1 cellular context compared by ENCODE assay signal in the genomic region with DNA sequence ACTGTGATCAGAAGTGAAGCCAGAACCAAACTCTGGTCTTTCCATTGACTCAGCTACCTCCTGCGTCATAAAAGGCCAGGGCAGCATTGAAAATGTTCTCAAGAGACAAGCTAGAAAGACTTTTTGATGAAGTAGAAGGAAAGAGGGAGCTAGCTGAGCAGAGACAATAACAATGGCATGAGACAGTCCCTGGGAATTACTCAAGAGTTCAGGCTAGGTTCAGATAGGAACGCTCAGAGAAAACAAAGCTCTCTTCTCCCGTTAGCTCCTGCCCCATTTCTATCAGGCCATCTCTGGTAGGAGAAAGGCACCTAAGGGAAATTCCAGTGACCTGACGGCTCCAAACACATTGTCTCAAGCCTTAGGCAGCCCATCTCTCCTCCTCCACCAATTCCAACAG.
TF ChIP-seq lines count a peak whose summit lies in the region.

No MANE protein-coding gene starts in this region.

TF ChIP-seq in HepG2, 621 proteins besides CTCF, POLR2A, EP300 and RAD21:
- no peak for TF ChIP-seq GABPB1 (CRISPR knock-in tag; IDR thresholded peaks at IDR 0.05)
- TF ChIP-seq CEBPB (IDR thresholded peaks at IDR 0.05; ENCODE audit: borderline replicate concordance, low read depth, low read length), result peak; percentile 11; the same call in 1 of the 2 replicates
- TF ChIP-seq, protein P1, sequence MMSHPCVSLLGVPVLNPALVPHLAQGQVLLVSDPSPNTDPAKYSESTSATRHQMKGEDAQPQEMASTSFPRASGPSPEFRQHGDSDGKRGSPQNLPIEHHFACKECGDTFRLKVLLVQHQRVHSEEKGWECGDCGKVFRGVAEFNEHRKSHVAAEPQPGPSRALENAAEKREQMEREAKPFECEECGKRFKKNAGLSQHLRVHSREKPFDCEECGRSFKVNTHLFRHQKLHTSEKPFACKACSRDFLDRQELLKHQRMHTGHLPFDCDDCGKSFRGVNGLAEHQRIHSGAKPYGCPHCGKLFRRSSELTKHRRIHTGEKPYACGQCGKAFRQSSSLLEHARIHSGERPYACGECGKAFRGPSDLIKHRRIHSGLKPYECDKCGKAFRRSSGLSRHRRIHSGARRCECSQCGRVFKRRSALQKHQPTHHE (CRISPR knock-in tag; IDR thresholded peaks at IDR 0.05; ENCODE audit: borderline replicate concordance), result no peak
- TF ChIP-seq MTA1 (CRISPR knock-in tag; IDR thresholded peaks at IDR 0.05; ENCODE audit: borderline replicate concordance), result no peak
- TF ChIP-seq, protein P2, sequence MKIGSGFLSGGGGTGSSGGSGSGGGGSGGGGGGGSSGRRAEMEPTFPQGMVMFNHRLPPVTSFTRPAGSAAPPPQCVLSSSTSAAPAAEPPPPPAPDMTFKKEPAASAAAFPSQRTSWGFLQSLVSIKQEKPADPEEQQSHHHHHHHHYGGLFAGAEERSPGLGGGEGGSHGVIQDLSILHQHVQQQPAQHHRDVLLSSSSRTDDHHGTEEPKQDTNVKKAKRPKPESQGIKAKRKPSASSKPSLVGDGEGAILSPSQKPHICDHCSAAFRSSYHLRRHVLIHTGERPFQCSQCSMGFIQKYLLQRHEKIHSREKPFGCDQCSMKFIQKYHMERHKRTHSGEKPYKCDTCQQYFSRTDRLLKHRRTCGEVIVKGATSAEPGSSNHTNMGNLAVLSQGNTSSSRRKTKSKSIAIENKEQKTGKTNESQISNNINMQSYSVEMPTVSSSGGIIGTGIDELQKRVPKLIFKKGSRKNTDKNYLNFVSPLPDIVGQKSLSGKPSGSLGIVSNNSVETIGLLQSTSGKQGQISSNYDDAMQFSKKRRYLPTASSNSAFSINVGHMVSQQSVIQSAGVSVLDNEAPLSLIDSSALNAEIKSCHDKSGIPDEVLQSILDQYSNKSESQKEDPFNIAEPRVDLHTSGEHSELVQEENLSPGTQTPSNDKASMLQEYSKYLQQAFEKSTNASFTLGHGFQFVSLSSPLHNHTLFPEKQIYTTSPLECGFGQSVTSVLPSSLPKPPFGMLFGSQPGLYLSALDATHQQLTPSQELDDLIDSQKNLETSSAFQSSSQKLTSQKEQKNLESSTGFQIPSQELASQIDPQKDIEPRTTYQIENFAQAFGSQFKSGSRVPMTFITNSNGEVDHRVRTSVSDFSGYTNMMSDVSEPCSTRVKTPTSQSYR (CRISPR knock-in tag; IDR thresholded peaks at IDR 0.05; ENCODE audit: borderline replicate concordance), result no peak
- no peak for TF ChIP-seq ZNF614 (CRISPR knock-in tag; IDR thresholded peaks at IDR 0.05; ENCODE audit: borderline replicate concordance)
- TF ChIP-seq CEBPG (CRISPR knock-in tag; IDR thresholded peaks at IDR 0.05), result 0 out of 2 replicates have a peak, but pooled peaks have one; percentile 6
- 0 out of 2 replicates have a peak, but pooled peaks have one; percentile 20 for TF ChIP-seq RARA (CRISPR knock-in tag; IDR thresholded peaks at IDR 0.05)
- TF ChIP-seq, protein P3, sequence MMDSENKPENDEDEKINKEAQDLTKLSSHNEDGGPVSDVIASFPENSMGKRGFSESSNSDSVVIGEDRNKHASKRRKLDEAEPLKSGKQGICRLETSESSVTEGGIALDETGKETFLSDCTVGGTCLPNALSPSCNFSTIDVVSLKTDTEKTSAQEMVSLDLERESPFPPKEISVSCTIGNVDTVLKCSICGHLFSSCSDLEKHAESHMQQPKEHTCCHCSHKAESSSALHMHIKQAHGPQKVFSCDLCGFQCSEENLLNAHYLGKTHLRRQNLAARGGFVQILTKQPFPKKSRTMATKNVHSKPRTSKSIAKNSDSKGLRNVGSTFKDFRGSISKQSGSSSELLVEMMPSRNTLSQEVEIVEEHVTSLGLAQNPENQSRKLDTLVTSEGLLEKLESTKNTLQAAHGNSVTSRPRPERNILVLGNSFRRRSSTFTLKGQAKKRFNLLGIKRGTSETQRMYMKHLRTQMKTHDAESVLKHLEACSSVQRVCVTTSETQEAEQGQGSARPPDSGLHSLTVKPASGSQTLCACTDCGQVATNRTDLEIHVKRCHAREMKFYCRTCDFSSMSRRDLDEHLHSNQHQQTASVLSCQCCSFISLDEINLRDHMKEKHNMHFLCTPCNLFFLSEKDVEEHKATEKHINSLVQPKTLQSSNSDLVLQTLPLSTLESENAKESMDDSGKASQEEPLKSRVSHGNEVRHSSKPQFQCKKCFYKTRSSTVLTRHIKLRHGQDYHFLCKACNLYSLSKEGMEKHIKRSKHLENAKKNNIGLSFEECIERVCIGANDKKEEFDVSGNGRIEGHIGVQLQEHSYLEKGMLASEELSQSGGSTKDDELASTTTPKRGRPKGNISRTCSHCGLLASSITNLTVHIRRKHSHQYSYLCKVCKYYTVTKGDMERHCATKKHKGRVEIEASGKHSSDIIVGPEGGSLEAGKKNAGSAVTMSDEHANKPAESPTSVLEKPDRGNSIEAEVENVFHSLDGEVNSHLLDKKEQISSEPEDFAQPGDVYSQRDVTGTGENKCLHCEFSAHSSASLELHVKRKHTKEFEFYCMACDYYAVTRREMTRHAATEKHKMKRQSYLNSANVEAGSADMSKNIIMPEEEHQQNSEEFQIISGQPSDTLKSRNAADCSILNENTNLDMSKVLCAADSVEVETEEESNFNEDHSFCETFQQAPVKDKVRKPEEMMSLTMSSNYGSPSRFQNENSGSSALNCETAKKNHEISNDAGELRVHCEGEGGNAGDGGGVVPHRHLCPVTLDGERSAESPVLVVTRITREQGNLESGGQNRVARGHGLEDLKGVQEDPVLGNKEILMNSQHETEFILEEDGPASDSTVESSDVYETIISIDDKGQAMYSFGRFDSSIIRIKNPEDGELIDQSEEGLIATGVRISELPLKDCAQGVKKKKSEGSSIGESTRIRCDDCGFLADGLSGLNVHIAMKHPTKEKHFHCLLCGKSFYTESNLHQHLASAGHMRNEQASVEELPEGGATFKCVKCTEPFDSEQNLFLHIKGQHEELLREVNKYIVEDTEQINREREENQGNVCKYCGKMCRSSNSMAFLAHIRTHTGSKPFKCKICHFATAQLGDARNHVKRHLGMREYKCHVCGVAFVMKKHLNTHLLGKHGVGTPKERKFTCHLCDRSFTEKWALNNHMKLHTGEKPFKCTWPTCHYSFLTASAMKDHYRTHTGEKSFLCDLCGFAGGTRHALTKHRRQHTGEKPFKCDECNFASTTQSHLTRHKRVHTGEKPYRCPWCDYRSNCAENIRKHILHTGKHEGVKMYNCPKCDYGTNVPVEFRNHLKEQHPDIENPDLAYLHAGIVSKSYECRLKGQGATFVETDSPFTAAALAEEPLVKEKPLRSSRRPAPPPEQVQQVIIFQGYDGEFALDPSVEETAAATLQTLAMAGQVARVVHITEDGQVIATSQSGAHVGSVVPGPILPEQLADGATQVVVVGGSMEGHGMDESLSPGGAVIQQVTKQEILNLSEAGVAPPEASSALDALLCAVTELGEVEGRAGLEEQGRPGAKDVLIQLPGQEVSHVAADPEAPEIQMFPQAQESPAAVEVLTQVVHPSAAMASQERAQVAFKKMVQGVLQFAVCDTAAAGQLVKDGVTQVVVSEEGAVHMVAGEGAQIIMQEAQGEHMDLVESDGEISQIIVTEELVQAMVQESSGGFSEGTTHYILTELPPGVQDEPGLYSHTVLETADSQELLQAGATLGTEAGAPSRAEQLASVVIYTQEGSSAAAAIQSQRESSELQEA (CRISPR knock-in tag; IDR thresholded peaks at IDR 0.05; ENCODE audit: not compliant biosample characterization), result no peak
- TF ChIP-seq RARG (CRISPR knock-in tag; IDR thresholded peaks at IDR 0.05; ENCODE audit: low read depth), result no peak
- TF ChIP-seq SATB2 (CRISPR knock-in tag; IDR thresholded peaks at IDR 0.05), result no peak
- TF ChIP-seq, protein P4, sequence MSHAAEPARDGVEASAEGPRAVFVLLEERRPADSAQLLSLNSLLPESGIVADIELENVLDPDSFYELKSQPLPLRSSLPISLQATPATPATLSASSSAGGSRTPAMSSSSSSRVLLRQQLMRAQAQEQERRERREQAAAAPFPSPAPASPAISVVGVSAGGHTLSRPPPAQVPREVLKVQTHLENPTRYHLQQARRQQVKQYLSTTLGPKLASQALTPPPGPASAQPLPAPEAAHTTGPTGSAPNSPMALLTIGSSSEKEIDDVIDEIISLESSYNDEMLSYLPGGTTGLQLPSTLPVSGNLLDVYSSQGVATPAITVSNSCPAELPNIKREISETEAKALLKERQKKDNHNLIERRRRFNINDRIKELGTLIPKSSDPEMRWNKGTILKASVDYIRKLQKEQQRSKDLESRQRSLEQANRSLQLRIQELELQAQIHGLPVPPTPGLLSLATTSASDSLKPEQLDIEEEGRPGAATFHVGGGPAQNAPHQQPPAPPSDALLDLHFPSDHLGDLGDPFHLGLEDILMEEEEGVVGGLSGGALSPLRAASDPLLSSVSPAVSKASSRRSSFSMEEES (CRISPR knock-in tag; IDR thresholded peaks at IDR 0.05), result no peak
- TF ChIP-seq ZNF224 (CRISPR knock-in tag; IDR thresholded peaks at IDR 0.05), result no peak
- TF ChIP-seq, protein P5, sequence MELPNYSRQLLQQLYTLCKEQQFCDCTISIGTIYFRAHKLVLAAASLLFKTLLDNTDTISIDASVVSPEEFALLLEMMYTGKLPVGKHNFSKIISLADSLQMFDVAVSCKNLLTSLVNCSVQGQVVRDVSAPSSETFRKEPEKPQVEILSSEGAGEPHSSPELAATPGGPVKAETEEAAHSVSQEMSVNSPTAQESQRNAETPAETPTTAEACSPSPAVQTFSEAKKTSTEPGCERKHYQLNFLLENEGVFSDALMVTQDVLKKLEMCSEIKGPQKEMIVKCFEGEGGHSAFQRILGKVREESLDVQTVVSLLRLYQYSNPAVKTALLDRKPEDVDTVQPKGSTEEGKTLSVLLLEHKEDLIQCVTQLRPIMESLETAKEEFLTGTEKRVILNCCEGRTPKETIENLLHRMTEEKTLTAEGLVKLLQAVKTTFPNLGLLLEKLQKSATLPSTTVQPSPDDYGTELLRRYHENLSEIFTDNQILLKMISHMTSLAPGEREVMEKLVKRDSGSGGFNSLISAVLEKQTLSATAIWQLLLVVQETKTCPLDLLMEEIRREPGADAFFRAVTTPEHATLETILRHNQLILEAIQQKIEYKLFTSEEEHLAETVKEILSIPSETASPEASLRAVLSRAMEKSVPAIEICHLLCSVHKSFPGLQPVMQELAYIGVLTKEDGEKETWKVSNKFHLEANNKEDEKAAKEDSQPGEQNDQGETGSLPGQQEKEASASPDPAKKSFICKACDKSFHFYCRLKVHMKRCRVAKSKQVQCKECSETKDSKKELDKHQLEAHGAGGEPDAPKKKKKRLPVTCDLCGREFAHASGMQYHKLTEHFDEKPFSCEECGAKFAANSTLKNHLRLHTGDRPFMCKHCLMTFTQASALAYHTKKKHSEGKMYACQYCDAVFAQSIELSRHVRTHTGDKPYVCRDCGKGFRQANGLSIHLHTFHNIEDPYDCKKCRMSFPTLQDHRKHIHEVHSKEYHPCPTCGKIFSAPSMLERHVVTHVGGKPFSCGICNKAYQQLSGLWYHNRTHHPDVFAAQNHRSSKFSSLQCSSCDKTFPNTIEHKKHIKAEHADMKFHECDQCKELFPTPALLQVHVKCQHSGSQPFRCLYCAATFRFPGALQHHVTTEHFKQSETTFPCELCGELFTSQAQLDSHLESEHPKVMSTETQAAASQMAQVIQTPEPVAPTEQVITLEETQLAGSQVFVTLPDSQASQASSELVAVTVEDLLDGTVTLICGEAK (IDR thresholded peaks at IDR 0.05), result no peak
- TF ChIP-seq, protein P5 (CRISPR knock-in tag; IDR thresholded peaks at IDR 0.05), result no peak
- no peak for TF ChIP-seq ZNF431 (CRISPR knock-in tag; IDR thresholded peaks at IDR 0.05; ENCODE audit: borderline replicate concordance, low read depth)
